8 cellular contexts compared by ENCODE assay signal in genomic region chr3:149273096-149273751, GRCh38. TPM values are rescaled to one million over a fixed set of nuclear protein-coding genes. Genes with fewer than 3 reads are reported as not detected.
DNase-seq lines count a peak whose midpoint lies in the region; ATAC-seq and TF ChIP-seq lines count a peak whose summit lies in the region.

No MANE protein-coding gene starts in this region.

- in situ Hi-C loops in astrocyte of the cerebellum (cut with HindIII; ENCODE audit: low sequenced_read_pairs), result no loop called here

- intact Hi-C loops in sigmoid colon (cut with DNase I), result loop anchor here (1.0 to 10.0 kb wide), 4 partner anchors 88 to 411 kb away; no protein-coding TSS in a partner anchor

- H3K9me3 ChIP-seq in hepatocyte (ENCODE audit: low read depth) (no peaks in the 10 kb centered on the region), sigmoid colon (no peaks in the 10 kb centered on the region)

- no peaks in the 10 kb centered on the region for H3K79me2 ChIP-seq in hepatocyte

- TF ChIP-seq CTCF in astrocyte of the cerebellum (IDR thresholded peaks at IDR 0.05; ENCODE audit: low read depth, low read length, missing control alignments) (peak; percentile 97), hepatocyte (IDR thresholded peaks at IDR 0.05; ENCODE audit: poor library complexity) (peak; percentile 99), sigmoid colon (IDR thresholded peaks at IDR 0.05) (peak; percentile 86 to 93 (median 88))

- H4K20me1 ChIP-seq in hepatocyte (ENCODE audit: insufficient read depth, poor library complexity, severe bottlenecking), result no peaks in the 10 kb centered on the region

- peak; percentile 75 for ATAC-seq in GM21576 (IDR thresholded peaks at IDR 0.05; ENCODE audit: unreplicated experiment)

- H2AFZ ChIP-seq in hepatocyte, result no peak overlapping the region

- DNase-seq in activated gamma-delta T cell treated with Interleukin-2 at 50 U/mL for 16 hours (peak; percentile 9), activated gamma-delta T cell (lab: John Stamatoyannopoulos, UW) (no peak), HT-29 (ENCODE audit: low spot score) (peak; percentile 95), NCI-H748 (lab: John Stamatoyannopoulos, UW; ENCODE audit: unreplicated experiment) (peak; percentile 78), astrocyte of the cerebellum (ENCODE audit: low read depth) (peak; percentile 87), hepatocyte (ENCODE audit: low spot score) (peak; percentile 88), sigmoid colon (no peak)

- no peak for TF ChIP-seq EP300 in sigmoid colon (IDR thresholded peaks at IDR 0.05)

- H3K9me2 ChIP-seq in hepatocyte (replicated peaks; ENCODE audit: insufficient read depth), result no peaks in the 10 kb centered on the region

- H3K36me3 ChIP-seq in hepatocyte (replicated peaks; ENCODE audit: insufficient read depth, low read depth) (no peaks in the 10 kb centered on the region), sigmoid colon (no peaks in the 10 kb centered on the region)

- H3K27me3 ChIP-seq in hepatocyte (no peaks in the 10 kb centered on the region), sigmoid colon (no peaks in the 10 kb centered on the region)

- no peak overlapping the region for H3K27ac ChIP-seq in hepatocyte
- peak overlapping the region in 1 of 4 donors; percentile 13 for H3K27ac ChIP-seq in sigmoid colon

- H3K4me3 ChIP-seq in astrocyte of the cerebellum (ENCODE audit: low read depth, low read length), result no peak overlapping the region
- H3K4me3 ChIP-seq in hepatocyte, result no peak overlapping the region
- no peak overlapping the region for H3K4me3 ChIP-seq in sigmoid colon

- WGBS in hepatocyte (ENCODE audit: low lambda C conversion rate, missing lambda C conversion rate), result 34% methylated on average over 4 of the region's 4 CpGs
- 28 to 45% methylated on average over 4 of the region's 4 CpGs for WGBS in sigmoid colon, 2 donors

- TF ChIP-seq POLR2A in sigmoid colon (IDR thresholded peaks at IDR 0.05), result no peak

- no peaks in the 10 kb centered on the region for H3K4me1 ChIP-seq in hepatocyte (ENCODE audit: insufficient read depth)
- H3K4me1 ChIP-seq in sigmoid colon, result peaks cover 0 to 15% (median 3%) of the 10 kb centered on the region in 4 donors

- H3K4me2 ChIP-seq in hepatocyte, result no peak overlapping the region

RNA-seq across cellular contexts. Expression of gene CP, which starts 51.6 kb away (rescaled TPM):
- 0.57 TPM in 1 of 2 replicates, not detected in the other for total RNA-seq in HT-29 (2014; rRNA removed; shearing (Covaris generic))
- total RNA-seq in hepatocyte, result 22.3 and 26.4 TPM in 2 replicates
- polyA plus RNA-seq in hepatocyte, result 6.5 and 12.5 TPM in 2 replicates
- 1 to 10 TPM; 3.7 to 7.1 (median 6.1) TPM for total RNA-seq in sigmoid colon
- 10 to 100 TPM in 2 of 3 donors, under 1 TPM in 1; 0.69 to 13.2 (median 10.6) TPM for polyA plus RNA-seq in sigmoid colon

Comparison
In these comparisons a context has a peak if more than half of its experiments do, and no peak if none do; other contexts are left out.
1. DNase-seq: peak in activated gamma-delta T cell treated with Interleukin-2 at 50 U/mL for 16 hours (single experiment), HT-29 (single experiment), NCI-H748 (single experiment), astrocyte of the cerebellum (single experiment) and hepatocyte (single experiment); none in activated gamma-delta T cell (single experiment) and sigmoid colon (single experiment).
2. Peak in every context shown above with its lines, with median percentiles within 50 percentile points of each other: CTCF ChIP-seq.